In genomic region chr6:7238526-7238899, GRCh38 we compare ENCODE assay signal across 14 cellular contexts.
DNase-seq lines count a peak whose midpoint lies in the region; ATAC-seq, FAIRE-seq and TF ChIP-seq lines count a peak whose summit lies in the region.
"Had no signal": no experiment of that assay in that cellular context is flagged by ENCODE, and none has a peak within 500 bp of the region (broad histone marks: within the 10 kb centered on the region; RNA-seq: fewer than 3 reads in every experiment).

No MANE protein-coding gene starts in this region.

- TF ChIP-seq RAD21 in HepG2 (CRISPR knock-in tag; IDR thresholded peaks at IDR 0.05), result no peak

- no TSS peak for BruUV-seq in OCI-LY7 (replicated peaks; lab: Mats Ljungman, UMichigan)
- BruUV-seq in HepG2 (replicated peaks; lab: Mats Ljungman, UMichigan), result no TSS peak

- peak overlapping the region; percentile 14; the same call in 1 of the 2 replicates for H3K4me2 ChIP-seq in OCI-LY7 (ENCODE audit: low read length)
- H3K4me2 ChIP-seq in HepG2 (ENCODE audit: low read depth, low read length), result peak overlapping the region; percentile 68
- H3K4me2 ChIP-seq in smooth muscle cell, result no peak overlapping the region

- CTCF ChIA-PET in OCI-LY7 (lab: Charles Lee; ENCODE audit: unreplicated experiment), result interaction anchor here (0.7 to 0.9 kb wide), 2 partner anchors 13 to 557 kb away, joined by 3 read pairs; no protein-coding TSS in a partner anchor
- CTCF ChIA-PET in HepG2 (lab: Yijun Ruan, JAX; ENCODE audit: low intra/inter-chr PET ratio, low total read pairs), result interaction anchor here (1.3 to 2.4 kb wide), 2 partner anchors 514 to 562 kb away, joined by 7 to 13 read pairs; no protein-coding TSS in a partner anchor
- CTCF ChIA-PET in activated CD8-positive, alpha-beta memory T cell treated with anti-CD3 and anti-CD28 coated beads, Interleukin-2, amount 10 ng/mL, durations not matched to agents 7 days and 5 days (lab: Charles Lee), result interaction anchor here (0.9 to 1.9 kb wide), 10 partner anchors 9 to 561 kb away, joined by 3 to 6 read pairs (median 4); no protein-coding TSS in a partner anchor

- H3K4me3 Mint-ChIP-seq in activated T-cell treated with anti-CD3 and anti-CD28 coated beads, Interleukin-2, amount 50 U/mL, for 24 hours, result no peak overlapping the region
- no peak overlapping the region for H3K4me3 Mint-ChIP-seq in stimulated activated naive B cell treated with anti-CD40 and anti-IgM and Interleukin-4, amounts not matched to agents 10 μg/mL and 1 μg/mL and 100 μg/mL, for 72 hours
- H3K4me3 Mint-ChIP-seq in activated CD8-positive, alpha-beta memory T cell treated with anti-CD3 and anti-CD28 coated beads, Interleukin-2, amount 10 ng/mL, durations not matched to agents 7 days and 5 days, result no peak overlapping the region
- H3K4me3 Mint-ChIP-seq: nephron progenitor cell had no signal

- no peaks in the 10 kb centered on the region for H3K9me2 ChIP-seq in OCI-LY7 (ENCODE audit: insufficient read depth, low read length)

- H3K27me3 ChIP-seq in HepG2 (ENCODE audit: control insufficient read depth in 1 of 2, insufficient read depth in 2 of 2, low read length in 2 of 2), result no peaks in the 10 kb centered on the region
- H3K27me3 ChIP-seq in smooth muscle cell (ENCODE audit: low read depth), result no peaks in the 10 kb centered on the region
- H3K27me3 ChIP-seq: vagina had no signal

- H3K79me2 ChIP-seq in OCI-LY7 (ENCODE audit: insufficient read depth, low read depth, low read length) (no peaks in the 10 kb centered on the region), HepG2 (ENCODE audit: insufficient read depth, low read length) (peaks cover 14% of the 10 kb centered on the region), smooth muscle cell (ENCODE audit: low read depth) (peaks cover 26% of the 10 kb centered on the region)

- H3K27ac Mint-ChIP-seq in activated T-cell treated with anti-CD3 and anti-CD28 coated beads, Interleukin-2, amount 50 U/mL, for 24 hours, result peak overlapping the region; percentile 62
- H3K27ac Mint-ChIP-seq in stimulated activated naive B cell treated with anti-CD40 and anti-IgM and Interleukin-4, amounts not matched to agents 10 μg/mL and 1 μg/mL and 100 μg/mL, for 72 hours, result peak overlapping the region; percentile 65
- no peak overlapping the region for H3K27ac Mint-ChIP-seq in activated CD8-positive, alpha-beta memory T cell treated with anti-CD3 and anti-CD28 coated beads, Interleukin-2, amount 10 ng/mL, durations not matched to agents 7 days and 5 days
- H3K27ac Mint-ChIP-seq: nephron progenitor cell had no signal

- intact Hi-C loops in OCI-LY7 (cut with micrococcal nuclease; ENCODE audit: unreplicated experiment) (loop anchor here (2.0 to 5.0 kb wide), 3 partner anchors 68 to 131 kb away; partner anchors contain the start of gene RREB1), HepG2 (cut with micrococcal nuclease; ENCODE audit: unreplicated experiment) (loop anchor here (2.0 kb wide), 1 partner anchor 78 kb away; no protein-coding TSS in a partner anchor)

- no peaks in the 10 kb centered on the region for H3K9me3 Mint-ChIP-seq in activated T-cell treated with anti-CD3 and anti-CD28 coated beads, Interleukin-2, amount 50 U/mL, for 24 hours
- H3K9me3 Mint-ChIP-seq in stimulated activated naive B cell treated with anti-CD40 and anti-IgM and Interleukin-4, amounts not matched to agents 10 μg/mL and 1 μg/mL and 100 μg/mL, for 72 hours, result no peaks in the 10 kb centered on the region
- H3K9me3 Mint-ChIP-seq in activated CD8-positive, alpha-beta memory T cell treated with anti-CD3 and anti-CD28 coated beads, Interleukin-2, amount 10 ng/mL, durations not matched to agents 7 days and 5 days (ENCODE audit: low read depth), result no peaks in the 10 kb centered on the region
- H3K9me3 Mint-ChIP-seq: nephron progenitor cell had no signal

- H3K4me1 ChIP-seq in OCI-LY7 (ENCODE audit: insufficient read depth, low read length, poor library complexity, severe bottlenecking) (peaks cover 27% of the 10 kb centered on the region), HepG2 (ENCODE audit: insufficient read depth, low read length) (peaks cover 100% of the 10 kb centered on the region), smooth muscle cell (ENCODE audit: low read depth) (peaks cover 18% of the 10 kb centered on the region)

- H3K9ac ChIP-seq in HepG2 (ENCODE audit: insufficient read depth, low read depth, low read length), result peak overlapping the region; percentile 68
- H3K9ac ChIP-seq in smooth muscle cell (ENCODE audit: low read depth), result no peak overlapping the region

- H3K4me1 Mint-ChIP-seq in activated T-cell treated with anti-CD3 and anti-CD28 coated beads, Interleukin-2, amount 50 U/mL, for 24 hours (ENCODE audit: low read depth), result peaks cover 30% of the 10 kb centered on the region
- H3K4me1 Mint-ChIP-seq in stimulated activated naive B cell treated with anti-CD40 and anti-IgM and Interleukin-4, amounts not matched to agents 10 μg/mL and 1 μg/mL and 100 μg/mL, for 72 hours, result peaks cover 53 to 81% of the 10 kb centered on the region in 2 donors
- peaks cover 16% of the 10 kb centered on the region for H3K4me1 Mint-ChIP-seq in activated CD8-positive, alpha-beta memory T cell treated with anti-CD3 and anti-CD28 coated beads, Interleukin-2, amount 10 ng/mL, durations not matched to agents 7 days and 5 days

- TF ChIP-seq CTCF in OCI-LY7 (conservative IDR thresholded peaks at IDR 0.05; ENCODE audit: low read length) (no peak), HepG2 (CRISPR knock-in tag; IDR thresholded peaks at IDR 0.05) (no peak), smooth muscle cell (IDR thresholded peaks at IDR 0.05; ENCODE audit: borderline replicate concordance, insufficient read depth, poor library complexity, severe bottlenecking) (no peak)

- H3K27ac ChIP-seq in OCI-LY7 (ENCODE audit: low read depth, low read length, poor library complexity, severe bottlenecking) (no peak overlapping the region), HepG2 (ENCODE audit: extremely low read length, insufficient read depth, low read length) (peak overlapping the region; percentile 90), smooth muscle cell (ENCODE audit: low read depth) (no peak overlapping the region)
- H3K27ac ChIP-seq: vagina had no signal

- H3K36me3 ChIP-seq in OCI-LY7 (ENCODE audit: insufficient read depth, low read length) (no peaks in the 10 kb centered on the region), HepG2 (replicated peaks in 1 of 2; ENCODE audit: control insufficient read depth in 1 of 2, insufficient read depth in 2 of 2, low read length in 2 of 2) (peaks cover 8 to 40% of the 10 kb centered on the region in 2 experiments; a peak in 3 of 5 replicates), smooth muscle cell (ENCODE audit: low read depth) (no peaks in the 10 kb centered on the region)

- no peak for ATAC-seq in HepG2
- ATAC-seq in stimulated activated naive B cell treated with anti-CD40 and anti-IgM and Interleukin-4, amounts not matched to agents 10 μg/mL and 1 μg/mL and 100 μg/mL, for 72 hours (replicated peaks), result no peak
- no peak for ATAC-seq in activated CD8-positive, alpha-beta memory T cell treated with anti-CD3 and anti-CD28 coated beads, Interleukin-2, amount 10 ng/mL, durations not matched to agents 7 days and 5 days

- in situ Hi-C loops in HepG2 (cut with HindIII; ENCODE audit: extremely low pct_ligation_motif_present, low pct_unique_long_range_greater_than_20kb), result no loop called here

- H2AFZ ChIP-seq in OCI-LY7 (ENCODE audit: low read length), result peak overlapping the region; percentile 34; the same call in 1 of the 2 replicates
- H2AFZ ChIP-seq in HepG2 (ENCODE audit: low read length), result no peak overlapping the region
- no peak overlapping the region for H2AFZ ChIP-seq in smooth muscle cell (ENCODE audit: low read depth)

- H3K27me3 Mint-ChIP-seq in activated T-cell treated with anti-CD3 and anti-CD28 coated beads, Interleukin-2, amount 50 U/mL, for 24 hours, result no peaks in the 10 kb centered on the region
- H3K27me3 Mint-ChIP-seq in stimulated activated naive B cell treated with anti-CD40 and anti-IgM and Interleukin-4, amounts not matched to agents 10 μg/mL and 1 μg/mL and 100 μg/mL, for 72 hours, result no peaks in the 10 kb centered on the region
- H3K27me3 Mint-ChIP-seq in activated CD8-positive, alpha-beta memory T cell treated with anti-CD3 and anti-CD28 coated beads, Interleukin-2, amount 10 ng/mL, durations not matched to agents 7 days and 5 days, result no peaks in the 10 kb centered on the region

- H4K20me1 ChIP-seq in OCI-LY7 (ENCODE audit: insufficient read depth, low read length), result no peaks in the 10 kb centered on the region
- peaks cover 16% of the 10 kb centered on the region; the same call in 1 of the 2 replicates for H4K20me1 ChIP-seq in HepG2 (ENCODE audit: insufficient read depth, low read length)
- peaks cover 73% of the 10 kb centered on the region for H4K20me1 ChIP-seq in smooth muscle cell (ENCODE audit: low read depth)

- H3K9me3 ChIP-seq in OCI-LY7 (ENCODE audit: low read length) (no peaks in the 10 kb centered on the region), HepG2 (ENCODE audit: low read length) (no peaks in the 10 kb centered on the region), smooth muscle cell (replicated peaks; ENCODE audit: low read depth) (no peaks in the 10 kb centered on the region)
- H3K9me3 ChIP-seq: HAP-1, vagina had no signal

- 74% methylated on average over 5 of the region's 5 CpGs for WGBS in HepG2 (ENCODE audit: low lambda C conversion rate)
- WGBS in smooth muscle cell (ENCODE audit: low lambda C conversion rate), result 82% methylated on average over 5 of the region's 5 CpGs

- no peak for FAIRE-seq in HepG2 (lab: Jason Lieb, UNC)
- FAIRE-seq: D721Med, TTC549 had no signal

- TF ChIP-seq EP300 in HepG2 (IDR thresholded peaks at IDR 0.05; ENCODE audit: low read depth in 2 of 2, low read length in 2 of 2) (no peak), HepG2 (CRISPR knock-in tag; IDR thresholded peaks at IDR 0.05; ENCODE audit: borderline replicate concordance) (no peak)

- peaks cover 14% of the 10 kb centered on the region for H3F3A ChIP-seq in smooth muscle cell (ENCODE audit: low read depth)

- no peak for TF ChIP-seq POLR2A in HepG2 (IDR thresholded peaks at IDR 0.05; ENCODE audit: insufficient read depth in 1 of 2, low read depth in 2 of 2, low read length in 2 of 2)

- no peak for DNase-seq in activated T-cell treated with anti-CD3 and anti-CD28 coated beads, Interleukin-2, amount 50 U/mL, for 24 hours
- no peak for DNase-seq in activated T-cell treated with anti-CD3 and anti-CD28 coated beads, Interleukin-2, amount 50 U/mL, for 48 hours
- DNase-seq in OCI-LY7 (ENCODE audit: low spot score), result no peak
- DNase-seq in HepG2 (ENCODE audit: low spot score), result no peak
- DNase-seq in stimulated activated naive B cell treated with anti-CD40 and anti-IgM and Interleukin-4, amounts not matched to agents 10 μg/mL and 1 μg/mL and 100 μg/mL, for 72 hours, result no peak
- DNase-seq in activated CD8-positive, alpha-beta memory T cell treated with anti-CD3 and anti-CD28 coated beads, Interleukin-2, amount 10 ng/mL, durations not matched to agents 7 days and 5 days, result no peak
- DNase-seq in smooth muscle cell (lab: John Stamatoyannopoulos, UW; ENCODE audit: unreplicated experiment), result no peak
- DNase-seq in nucleus accumbens (lab: John Stamatoyannopoulos, UW), result no peak

- no peak overlapping the region for H3K4me3 ChIP-seq in OCI-LY7 (ENCODE audit: low read depth, low read length, poor library complexity, severe bottlenecking)
- H3K4me3 ChIP-seq in HepG2 (replicated peaks in 1 of 3; ENCODE audit: insufficient read depth in 1 of 3, low read depth in 2 of 3, low read length in 3 of 3), result peak overlapping the region in 1 of 3 experiments; percentile 34; a peak in 2 of 6 replicates
- H3K4me3 ChIP-seq in smooth muscle cell, result no peak overlapping the region
- H3K4me3 ChIP-seq: HAP-1, skin epidermis, vagina had no signal

- POLR2A ChIA-PET in OCI-LY7 (lab: Charles Lee), result no interaction called here
- POLR2A ChIA-PET in HepG2 (lab: Yijun Ruan, JAX), result interaction anchor here (1.1 to 1.5 kb wide), 3 partner anchors 151 to 552 kb away, joined by 3 to 4 read pairs (median 4); partner anchors contain the start of genes CAGE1 and RIOK1

- peaks cover 65% of the 10 kb centered on the region for H3K36me3 Mint-ChIP-seq in activated T-cell treated with anti-CD3 and anti-CD28 coated beads, Interleukin-2, amount 50 U/mL, for 24 hours (ENCODE audit: low read depth)
- H3K36me3 Mint-ChIP-seq in stimulated activated naive B cell treated with anti-CD40 and anti-IgM and Interleukin-4, amounts not matched to agents 10 μg/mL and 1 μg/mL and 100 μg/mL, for 72 hours, result peaks cover 41 to 51% of the 10 kb centered on the region in 2 donors
- peaks cover 10% of the 10 kb centered on the region for H3K36me3 Mint-ChIP-seq in activated CD8-positive, alpha-beta memory T cell treated with anti-CD3 and anti-CD28 coated beads, Interleukin-2, amount 10 ng/mL, durations not matched to agents 7 days and 5 days
